ENCODE assay signal across 8 cellular contexts in genomic region chr16:70395345-70395901, GRCh38. TPM values are rescaled to one million over a fixed set of nuclear protein-coding genes. Genes with fewer than 3 reads are reported as not detected.
DNase-seq lines count a peak whose midpoint lies in the region; ATAC-seq and TF ChIP-seq lines count a peak whose summit lies in the region.

No MANE protein-coding gene starts in this region.

- DNase-seq in CD4-positive, alpha-beta memory T cell: peak in 4 of 5 donors; percentile 48 to 50 (median 49)
- peak; percentile 68 to 74 for DNase-seq in SHP77 (lab: John Stamatoyannopoulos, UW)
- DNase-seq in activated naive CD4-positive, alpha-beta T cell (lab: John Stamatoyannopoulos, UW): peak in 3 of 4 experiments; percentile 27 to 54 (median 33)
- DNase-seq in heart left ventricle: peak; percentile 57 to 88 (median 75)
- no peak for DNase-seq in sigmoid colon
- DNase-seq in GOT3 (lab: John Stamatoyannopoulos, UW): no peak

- H3K4me3 ChIP-seq in CD4-positive, alpha-beta memory T cell (ENCODE audit: low read length in 2 of 2): no peak overlapping the region
- no peak overlapping the region for H3K4me3 ChIP-seq in heart left ventricle
- H3K4me3 ChIP-seq in sigmoid colon: no peak overlapping the region

- H3K9me3 ChIP-seq in CD4-positive, alpha-beta memory T cell (ENCODE audit: control insufficient read depth in 1 of 2, low read length in 2 of 2): no peaks in the 10 kb centered on the region
- H3K9me3 ChIP-seq in heart left ventricle (no peaks in the 10 kb centered on the region), sigmoid colon (no peaks in the 10 kb centered on the region)

- 64 to 77% (median 68%) methylated on average over 5 to 8 of the region's 8 CpGs for WGBS in heart left ventricle, 4 donors
- 29 to 58% methylated on average over 8 of the region's 8 CpGs for WGBS in sigmoid colon, 2 donors

- no peak overlapping the region for H3K4me3 Mint-ChIP-seq in CD4-positive, alpha-beta memory T cell

- no peaks in the 10 kb centered on the region for H3K27me3 ChIP-seq in CD4-positive, alpha-beta memory T cell (ENCODE audit: insufficient read depth, low read length)
- H3K27me3 ChIP-seq in heart left ventricle (no peaks in the 10 kb centered on the region), sigmoid colon (no peaks in the 10 kb centered on the region)

- no peaks in the 10 kb centered on the region for H3K4me1 ChIP-seq in CD4-positive, alpha-beta memory T cell (ENCODE audit: insufficient read depth, low read length)
- peaks cover 0 to 26% (median 9%) of the 10 kb centered on the region in 12 donors for H3K4me1 ChIP-seq in heart left ventricle
- H3K4me1 ChIP-seq in sigmoid colon: peaks cover 0 to 9% (median 0%) of the 10 kb centered on the region in 4 donors

- ATAC-seq in GM21825 (IDR thresholded peaks at IDR 0.05; ENCODE audit: unreplicated experiment): peak; percentile 47
- peak; percentile 60 to 84 (median 76) for ATAC-seq in heart left ventricle
- ATAC-seq in HG02973 (IDR thresholded peaks at IDR 0.05; ENCODE audit: unreplicated experiment): no peak

- no peak overlapping the region for H3K27ac ChIP-seq in CD4-positive, alpha-beta memory T cell (ENCODE audit: low read depth, low read length)
- H3K27ac ChIP-seq in heart left ventricle (no peak overlapping the region), sigmoid colon (no peak overlapping the region)

- CTCF ChIA-PET in CD4-positive, alpha-beta memory T cell (lab: Charles Lee; ENCODE audit: partially characterized antibody): interaction anchor here (0.6 to 2.5 kb wide), 11 partner anchors 13 to 127 kb away, joined by 3 to 15 read pairs (median 4); partner anchors contain the start of gene FCSK

- peaks cover 0 to 1% of the 10 kb centered on the region in 2 donors for H3K36me3 Mint-ChIP-seq in CD4-positive, alpha-beta memory T cell

- peak; percentile 61 to 88 (median 72) for TF ChIP-seq CTCF in heart left ventricle (IDR thresholded peaks at IDR 0.05)
- TF ChIP-seq CTCF in sigmoid colon (IDR thresholded peaks at IDR 0.05): peak; percentile 33 to 65 (median 46)

- no peaks in the 10 kb centered on the region for H3K9me3 Mint-ChIP-seq in CD4-positive, alpha-beta memory T cell

- H3K36me3 ChIP-seq in CD4-positive, alpha-beta memory T cell (ENCODE audit: insufficient read depth, low read length): peaks cover 20% of the 10 kb centered on the region
- H3K36me3 ChIP-seq in heart left ventricle: peaks cover 0 to 63% (median 35%) of the 10 kb centered on the region in 9 donors
- peaks cover 6 to 34% (median 10%) of the 10 kb centered on the region in 4 donors for H3K36me3 ChIP-seq in sigmoid colon

- H3K4me1 Mint-ChIP-seq in CD4-positive, alpha-beta memory T cell: peaks cover 0 to 2% (median under 1%) of the 10 kb centered on the region in 4 donors

- POLR2A ChIA-PET in CD4-positive, alpha-beta memory T cell (lab: Charles Lee; ENCODE audit: partially characterized antibody): interaction anchor here (1.3 kb wide), 1 partner anchor 16 kb away, joined by 3 read pairs; no protein-coding TSS in a partner anchor

- no peaks in the 10 kb centered on the region for H3K27me3 Mint-ChIP-seq in CD4-positive, alpha-beta memory T cell

- TF ChIP-seq POLR2A in heart left ventricle (IDR thresholded peaks at IDR 0.05) (no peak), sigmoid colon (IDR thresholded peaks at IDR 0.05) (no peak)

- peak overlapping the region in 2 of 7 donors; percentile 63 to 66 for H3K27ac Mint-ChIP-seq in CD4-positive, alpha-beta memory T cell

- intact Hi-C loops in CD4-positive, alpha-beta memory T cell (cut with micrococcal nuclease): loop anchor here (1.0 to 5.0 kb wide), 2 partner anchors 44 to 77 kb away; partner anchors contain the start of gene ST3GAL2
- intact Hi-C loops in heart left ventricle (cut with DNase I): loop anchor here in 7 of 10 donors (5.0 to 10.0 kb wide), 6 partner anchors 42 to 82 kb away; partner anchors contain the start of genes ST3GAL2 (in 2 of the 7) and FCSK (in 1 of the 7)
- intact Hi-C loops in sigmoid colon (cut with DNase I): no loop called here

- no peak for TF ChIP-seq EP300 in sigmoid colon (IDR thresholded peaks at IDR 0.05)

RNA-seq across cellular contexts. Expression of gene ST3GAL2, which starts 43.5 kb away (rescaled TPM):
- total RNA-seq in CD4-positive, alpha-beta memory T cell: 10 to 100 TPM; 27.5 to 30.8 TPM
- 10 to 100 TPM; 10.0 to 15.8 TPM for polyA plus RNA-seq in CD4-positive, alpha-beta memory T cell
- total RNA-seq in heart left ventricle (10 to 100 TPM; 16.7 to 44.6 (median 20.1) TPM), sigmoid colon (10 to 100 TPM; 14.0 to 21.3 (median 16.6) TPM)
- polyA plus RNA-seq in heart left ventricle (10 to 100 TPM in 1 of 2 donors, 1 to 10 TPM in 1; 8.4 to 23.7 TPM), sigmoid colon (10 to 100 TPM in 1 of 3 donors, 1 to 10 TPM in 2; 2.3 to 10.2 (median 2.4) TPM)

RNA-seq across cellular contexts. Expression of gene DDX19A, which starts 48.7 kb away (rescaled TPM):
- total RNA-seq in CD4-positive, alpha-beta memory T cell: 10 to 100 TPM; 42.8 to 43.5 TPM
- 10 to 100 TPM; 28.8 to 37.9 TPM for polyA plus RNA-seq in CD4-positive, alpha-beta memory T cell
- total RNA-seq in heart left ventricle (10 to 100 TPM; 19.9 to 32.0 (median 25.8) TPM), sigmoid colon (10 to 100 TPM; 33.9 to 41.3 (median 37.9) TPM)
- polyA plus RNA-seq in heart left ventricle (10 to 100 TPM; 13.7 to 30.2 TPM), sigmoid colon (10 to 100 TPM; 12.0 to 24.4 (median 14.4) TPM)

RNA-seq across cellular contexts. Expression of gene FCSK, which starts 59.0 kb away (rescaled TPM):
- total RNA-seq in CD4-positive, alpha-beta memory T cell: 10 to 100 TPM; 41.7 to 42.8 TPM
- polyA plus RNA-seq in CD4-positive, alpha-beta memory T cell: 10 to 100 TPM in 1 of 2 donors, 1 to 10 TPM in 1; 7.4 to 10.8 TPM
- total RNA-seq in heart left ventricle (10 to 100 TPM in 3 of 9 donors, 1 to 10 TPM in 6; 6.5 to 17.3 (median 8.2) TPM), sigmoid colon (10 to 100 TPM in 3 of 4 donors, 1 to 10 TPM in 1; 7.8 to 13.3 (median 12.2) TPM)
- polyA plus RNA-seq in heart left ventricle (1 to 10 TPM; 5.9 to 8.4 TPM), sigmoid colon (10 to 100 TPM in 2 of 3 donors, 1 to 10 TPM in 1; 7.6 to 19.1 (median 14.4) TPM)

Comparison
In these comparisons a context has a peak if more than half of its experiments do, and no peak if none do; other contexts are left out.
1. DNase-seq: peak in CD4-positive, alpha-beta memory T cell (4 of 5), SHP77 (2 of 2), activated naive CD4-positive, alpha-beta T cell (3 of 4) and heart left ventricle (5 of 5); none in sigmoid colon (single experiment) and GOT3 (single experiment).